Comparison of ENCODE assay signal across 8 cellular contexts in the genomic region with DNA sequence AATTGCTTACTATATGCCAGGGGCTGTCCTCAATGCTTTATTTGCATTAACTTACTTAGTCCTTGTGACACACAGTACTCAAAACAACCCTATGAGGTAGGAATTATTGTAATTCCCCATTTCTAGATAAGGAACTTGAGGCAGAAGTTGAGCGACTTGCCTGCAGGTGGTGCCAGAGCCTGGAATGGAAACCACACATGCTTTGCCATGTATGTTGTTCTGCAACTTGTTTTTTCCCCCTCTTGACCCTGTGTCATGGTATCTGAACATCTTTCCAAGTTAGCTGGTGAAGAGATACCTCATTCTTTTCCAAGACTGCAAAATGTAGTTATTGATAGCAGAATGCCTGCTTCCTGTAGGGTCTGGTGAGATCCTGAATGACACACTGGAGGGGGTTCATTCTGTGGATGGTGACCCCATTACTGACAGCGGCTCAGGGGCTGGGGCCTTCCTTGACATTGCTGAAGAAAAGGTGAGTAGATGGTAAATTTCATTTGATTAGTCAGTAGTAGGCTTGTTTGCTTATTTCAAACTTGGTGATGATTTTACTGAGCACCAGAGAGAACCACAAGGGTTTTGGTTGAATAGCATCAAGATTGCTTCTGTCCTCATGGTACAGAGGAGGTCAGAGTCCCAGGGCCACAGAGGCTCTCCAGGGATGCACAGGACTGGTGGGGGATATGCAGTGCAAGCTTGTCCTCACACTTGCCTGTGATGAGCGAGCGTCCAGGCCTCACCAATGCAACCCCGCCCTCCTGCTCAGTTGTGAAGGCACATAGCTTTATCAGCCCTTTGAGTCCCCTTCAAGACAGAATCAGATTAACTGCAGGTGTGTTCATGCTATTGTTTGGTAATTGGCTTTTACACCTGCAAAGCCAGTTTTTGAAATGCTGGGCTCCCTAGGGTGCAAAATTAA. TPM values are rescaled to one million over a fixed set of nuclear protein-coding genes. Genes with fewer than 3 reads are reported as not detected.
DNase-seq lines count a peak whose midpoint lies in the region; ATAC-seq, FAIRE-seq and TF ChIP-seq lines count a peak whose summit lies in the region.

No MANE protein-coding gene starts in this region.

- H3K9me3 Mint-ChIP-seq in activated T-helper 1 cell treated with anti-CD3 and anti-CD28 coated beads, Interleukin-12 subunit alpha, Interleukin-12 subunit beta, Interleukin-2, Interleukin-4 antibody, amounts not matched to agents 30 ng/mL and 10 ng/mL and 1 ng/mL, durations not matched to agents 14 hours and 24 hours and 36 hours: no peaks in the 10 kb centered on the region

- TF ChIP-seq CTCF in Peyer's patch (IDR thresholded peaks at IDR 0.05): peak; percentile 59 to 80 (median 68)

- no peak overlapping the region for H3K4me3 Mint-ChIP-seq in activated T-helper 1 cell treated with anti-CD3 and anti-CD28 coated beads, Interleukin-12 subunit alpha, Interleukin-12 subunit beta, Interleukin-2, Interleukin-4 antibody, amounts not matched to agents 30 ng/mL and 10 ng/mL and 1 ng/mL, durations not matched to agents 14 hours and 24 hours and 36 hours

- H3K36me3 ChIP-seq in Peyer's patch: no peaks in the 10 kb centered on the region

- no peak overlapping the region for H3K4me3 ChIP-seq in Peyer's patch

- peaks cover 16% of the 10 kb centered on the region for H3K27me3 Mint-ChIP-seq in activated T-helper 1 cell treated with anti-CD3 and anti-CD28 coated beads, Interleukin-12 subunit alpha, Interleukin-12 subunit beta, Interleukin-2, Interleukin-4 antibody, amounts not matched to agents 30 ng/mL and 10 ng/mL and 1 ng/mL, durations not matched to agents 14 hours and 24 hours and 36 hours (ENCODE audit: insufficient read depth)

- H3K4me1 Mint-ChIP-seq in activated T-helper 1 cell treated with anti-CD3 and anti-CD28 coated beads, Interleukin-12 subunit alpha, Interleukin-12 subunit beta, Interleukin-2, Interleukin-4 antibody, amounts not matched to agents 30 ng/mL and 10 ng/mL and 1 ng/mL, durations not matched to agents 14 hours and 24 hours and 36 hours (ENCODE audit: low read depth): peaks cover 27% of the 10 kb centered on the region

- no peak for ATAC-seq in HG02571 (IDR thresholded peaks at IDR 0.05; ENCODE audit: unreplicated experiment)

- DNase-seq in DMS79 treated with DMSO at 0.1 percent for 48 hours (lab: John Stamatoyannopoulos, UW) (peak; percentile 5), DMS79 (lab: John Stamatoyannopoulos, UW) (no peak), HTR-8/SVneo (ENCODE audit: insufficient read length, low spot score) (peak; percentile 43), Peyer's patch (peak in 2 of 3 donors; percentile 65 to 85), foreskin melanocyte (peak; percentile 61), pulmonary artery endothelial cell (ENCODE audit: low read depth, low spot score) (peak; percentile 7)
- DNase-seq in activated T-helper 1 cell treated with anti-CD3 and anti-CD28 coated beads, Interleukin-12 subunit alpha, Interleukin-12 subunit beta, Interleukin-2, Interleukin-4 antibody, amounts not matched to agents 30 ng/mL and 10 ng/mL and 1 ng/mL, durations not matched to agents 14 hours and 24 hours and 36 hours (ENCODE audit: low spot score): peak; percentile 44

- no peaks in the 10 kb centered on the region for H3K27me3 ChIP-seq in Peyer's patch

- no peaks in the 10 kb centered on the region for H3K36me3 Mint-ChIP-seq in activated T-helper 1 cell treated with anti-CD3 and anti-CD28 coated beads, Interleukin-12 subunit alpha, Interleukin-12 subunit beta, Interleukin-2, Interleukin-4 antibody, amounts not matched to agents 30 ng/mL and 10 ng/mL and 1 ng/mL, durations not matched to agents 14 hours and 24 hours and 36 hours (ENCODE audit: low read depth)

- H3K9me3 ChIP-seq in Peyer's patch: no peaks in the 10 kb centered on the region

- H3K27ac Mint-ChIP-seq in activated T-helper 1 cell treated with anti-CD3 and anti-CD28 coated beads, Interleukin-12 subunit alpha, Interleukin-12 subunit beta, Interleukin-2, Interleukin-4 antibody, amounts not matched to agents 30 ng/mL and 10 ng/mL and 1 ng/mL, durations not matched to agents 14 hours and 24 hours and 36 hours: no peak overlapping the region

- H3K27ac ChIP-seq in Peyer's patch: no peak overlapping the region

- intact Hi-C loops in activated T-helper 1 cell treated with anti-CD3 and anti-CD28 coated beads, Interleukin-12 subunit alpha, Interleukin-12 subunit beta, Interleukin-2, Interleukin-4 antibody, amounts not matched to agents 30 ng/mL and 10 ng/mL and 1 ng/mL, durations not matched to agents 14 hours and 24 hours and 36 hours (cut with micrococcal nuclease): loop anchor here (1.0 kb wide), 3 partner anchors 25 to 140 kb away; no protein-coding TSS in a partner anchor

- FAIRE-seq in HTR-8/SVneo (lab: Jason Lieb, UNC): no peak

- TF ChIP-seq POLR2A in Peyer's patch (IDR thresholded peaks at IDR 0.05): no peak

- peaks cover 0 to 10% (median 0%) of the 10 kb centered on the region in 4 donors for H3K4me1 ChIP-seq in Peyer's patch

RNA-seq across cellular contexts. Expression of a gene that starts 57.0 kb away (rescaled TPM):
- 10 to 100 TPM in 1 of 4 donors, 1 to 10 TPM in 3; 1.4 to 16.5 (median 5.6) TPM for total RNA-seq in Peyer's patch
- total RNA-seq in activated T-helper 1 cell treated with anti-CD3 and anti-CD28 coated beads, Interleukin-12 subunit alpha, Interleukin-12 subunit beta, Interleukin-2, Interleukin-4 antibody, amounts not matched to agents 30 ng/mL and 10 ng/mL and 1 ng/mL, durations not matched to agents 14 hours and 24 hours and 36 hours: 0.02 and 0.05 TPM in 2 replicates
- not detected in 2 replicates for total RNA-seq in pulmonary artery endothelial cell
